11 cellular contexts compared by ENCODE assay signal in genomic region chr18:76445275-76445674, GRCh38. TPM values are rescaled to one million over a fixed set of nuclear protein-coding genes. Genes with fewer than 3 reads are reported as not detected.
A peak's percentile ranks its signal among the peaks of the same experiment; 100 is the strongest.
DNase-seq lines count a peak whose midpoint lies in the region; ATAC-seq and TF ChIP-seq lines count a peak whose summit lies in the region.
"Had no signal": no experiment of that assay in that cellular context is flagged by ENCODE, and none has a peak within 500 bp of the region (broad histone marks: within the 10 kb centered on the region; RNA-seq: fewer than 3 reads in every experiment).

No MANE protein-coding gene starts in this region.

- intact Hi-C loops in Calu3 (cut with micrococcal nuclease; ENCODE audit: unreplicated experiment) (no loop called here), sigmoid colon (cut with DNase I) (loop anchor here (2.0 kb wide), 1 partner anchor 48 kb away; no protein-coding TSS in a partner anchor), lower lobe of right lung (cut with DNase I) (no loop called here)

- H3K9me3 Mint-ChIP-seq in Calu3 (ENCODE audit: low read depth, unreplicated experiment): no peaks in the 10 kb centered on the region
- H3K9me3 Mint-ChIP-seq: activated naive CD8-positive, alpha-beta T cell treated with anti-CD3 and anti-CD28 coated beads, Interleukin-2, amount 10 ng/mL, durations not matched to agents 7 days and 5 days had no signal

- BruUV-seq in Calu3 (replicated peaks; lab: Mats Ljungman, UMichigan): no TSS peak

- H4K20me1 ChIP-seq in SK-N-SH (ENCODE audit: insufficient read depth): peaks cover 6% of the 10 kb centered on the region; the same call in 1 of the 2 replicates

- DNase-seq in Calu3 (peak; percentile 26), SK-N-SH (no peak), fibroblast of villous mesenchyme (ENCODE audit: low read depth) (peak; percentile 91), sigmoid colon (no peak), NCI-H69 (lab: John Stamatoyannopoulos, UW) (no peak), globus pallidus (ENCODE audit: low spot score) (no peak), lower lobe of right lung (no peak), GOT3 (lab: John Stamatoyannopoulos, UW) (no peak)
- DNase-seq: activated naive CD8-positive, alpha-beta T cell treated with anti-CD3 and anti-CD28 coated beads, Interleukin-2, amount 10 ng/mL, durations not matched to agents 7 days and 5 days; GDM1; hypothalamus had no signal

- H3K79me2 ChIP-seq in SK-N-SH (ENCODE audit: insufficient read depth): peaks cover 42% of the 10 kb centered on the region

- H3K4me1 ChIP-seq in SK-N-SH (ENCODE audit: control insufficient read depth in 1 of 2, insufficient read depth in 2 of 2, low read depth in 1 of 2, low read length in 1 of 2): peaks cover 14 to 48% of the 10 kb centered on the region in 2 experiments; a peak in 3 of 4 replicates
- H3K4me1 ChIP-seq in sigmoid colon: peaks cover 0 to 75% (median 60%) of the 10 kb centered on the region in 4 donors
- peaks cover 42% of the 10 kb centered on the region for H3K4me1 ChIP-seq in lower lobe of right lung

- H3K36me3 Mint-ChIP-seq in Calu3 (ENCODE audit: insufficient read depth, unreplicated experiment): peaks cover 11% of the 10 kb centered on the region

- no peak for TF ChIP-seq CTCF in Calu3 (IDR thresholded peaks at IDR 0.05; ENCODE audit: unreplicated experiment)
- TF ChIP-seq CTCF in SK-N-SH (IDR thresholded peaks at IDR 0.05): no peak
- no peak for TF ChIP-seq CTCF in fibroblast of villous mesenchyme (IDR thresholded peaks at IDR 0.05; ENCODE audit: insufficient read depth, low read depth, low read length)
- TF ChIP-seq CTCF in sigmoid colon (IDR thresholded peaks at IDR 0.05): no peak
- TF ChIP-seq CTCF in lower lobe of right lung (IDR thresholded peaks at IDR 0.05): no peak

- no peak overlapping the region for H2AFZ ChIP-seq in SK-N-SH (ENCODE audit: low read depth)

- POLR2A ChIA-PET in SK-N-SH (lab: Yijun Ruan, JAX): no interaction called here

- H3K27me3 Mint-ChIP-seq in Calu3 (ENCODE audit: unreplicated experiment): no peaks in the 10 kb centered on the region
- H3K27me3 Mint-ChIP-seq: activated naive CD8-positive, alpha-beta T cell treated with anti-CD3 and anti-CD28 coated beads, Interleukin-2, amount 10 ng/mL, durations not matched to agents 7 days and 5 days had no signal

- peaks cover 68% of the 10 kb centered on the region for H3K4me1 Mint-ChIP-seq in Calu3 (ENCODE audit: low read depth, unreplicated experiment)

- H3K27ac ChIP-seq in SK-N-SH (ENCODE audit: low read depth in 2 of 2, low read length in 1 of 2) (peak overlapping the region; percentile 31 to 52; a peak in 3 of 4 replicates), sigmoid colon (peak overlapping the region; percentile 45 to 89 (median 70)), lower lobe of right lung (no peak overlapping the region)

- no peaks in the 10 kb centered on the region for H3K9me3 ChIP-seq in SK-N-SH
- H3K9me3 ChIP-seq in sigmoid colon: no peaks in the 10 kb centered on the region
- H3K9me3 ChIP-seq in lower lobe of right lung: no peaks in the 10 kb centered on the region

- H3K27ac Mint-ChIP-seq in Calu3 (ENCODE audit: unreplicated experiment): no peak overlapping the region
- H3K27ac Mint-ChIP-seq: activated naive CD8-positive, alpha-beta T cell treated with anti-CD3 and anti-CD28 coated beads, Interleukin-2, amount 10 ng/mL, durations not matched to agents 7 days and 5 days had no signal

- peak overlapping the region; percentile 25 for H3K4me2 ChIP-seq in SK-N-SH

- H3F3A ChIP-seq in SK-N-SH (replicated peaks; ENCODE audit: insufficient read depth): peaks cover 5% of the 10 kb centered on the region

- peak overlapping the region; percentile 14 for H3K4me3 Mint-ChIP-seq in Calu3 (ENCODE audit: low read depth, unreplicated experiment)
- H3K4me3 Mint-ChIP-seq: activated naive CD8-positive, alpha-beta T cell treated with anti-CD3 and anti-CD28 coated beads, Interleukin-2, amount 10 ng/mL, durations not matched to agents 7 days and 5 days had no signal

- no peak overlapping the region for H3K4me3 ChIP-seq in SK-N-SH (ENCODE audit: low read depth in 2 of 2, low read length in 1 of 2)
- H3K4me3 ChIP-seq in fibroblast of villous mesenchyme (ENCODE audit: low read depth, low read length): no peak overlapping the region
- H3K4me3 ChIP-seq in sigmoid colon: no peak overlapping the region
- H3K4me3 ChIP-seq in lower lobe of right lung: no peak overlapping the region

- H3K36me3 ChIP-seq in SK-N-SH (replicated peaks in 1 of 2; ENCODE audit: control insufficient read depth in 1 of 2, insufficient read depth in 2 of 2, low read length in 1 of 2) (peaks cover 0 to 2% of the 10 kb centered on the region in 2 experiments), sigmoid colon (peaks cover 19 to 27% (median 24%) of the 10 kb centered on the region in 4 donors), lower lobe of right lung (peaks cover 25% of the 10 kb centered on the region)

- TF ChIP-seq EP300 in SK-N-SH (IDR thresholded peaks at IDR 0.05; ENCODE audit: borderline replicate concordance in 1 of 2, low read depth in 1 of 2, low read length in 1 of 2) (peak in 1 of 2 experiments; percentile 54; a peak in 2 of 4 replicates), sigmoid colon (IDR thresholded peaks at IDR 0.05) (no peak)

- no peak for TF ChIP-seq POLR2A in sigmoid colon (IDR thresholded peaks at IDR 0.05)

- no peak for ATAC-seq in lower lobe of right lung

- 24% methylated on average over 3 of the region's 3 CpGs for WGBS in SK-N-SH (ENCODE audit: low lambda C conversion rate)
- 47 to 61% methylated on average over 3 of the region's 3 CpGs for WGBS in sigmoid colon, 2 donors

- CTCF ChIA-PET in Calu3 (lab: Charles Lee) (interaction anchor here (0.7 kb wide), 1 partner anchor 56 kb away, joined by 4 read pairs; no protein-coding TSS in a partner anchor), SK-N-SH (lab: Yijun Ruan, JAX) (interaction anchor here (1.4 kb wide), 1 partner anchor 46 kb away, joined by 4 read pairs; no protein-coding TSS in a partner anchor)

- TF ChIP-seq RAD21 in SK-N-SH (IDR thresholded peaks at IDR 0.05; ENCODE audit: low read length): no peak

- H3K9ac ChIP-seq in SK-N-SH: peak overlapping the region; percentile 21; the same call in 1 of the 2 replicates

- H3K27me3 ChIP-seq in SK-N-SH (ENCODE audit: insufficient read depth) (no peaks in the 10 kb centered on the region), sigmoid colon (no peaks in the 10 kb centered on the region), lower lobe of right lung (ENCODE audit: low read depth) (no peaks in the 10 kb centered on the region)

- H3K9me2 ChIP-seq in SK-N-SH: no peaks in the 10 kb centered on the region

TF ChIP-seq in SK-N-SH, 30 proteins besides CTCF, POLR2A, EP300 and RAD21 (continues in another document):
- TF ChIP-seq NFIC (IDR thresholded peaks at IDR 0.05; ENCODE audit: borderline replicate concordance) (peak; percentile 40; the same call in 1 of the 2 replicates), SMC3 (IDR thresholded peaks at IDR 0.05; ENCODE audit: low read depth, low read length) (no peak), MXI1 (IDR thresholded peaks at IDR 0.05; ENCODE audit: low read depth, low read length) (no peak), GABPA (IDR thresholded peaks at IDR 0.05; ENCODE audit: low read depth) (no peak), MAX (IDR thresholded peaks at IDR 0.05; ENCODE audit: low read depth) (no peak), TAF1 (IDR thresholded peaks at IDR 0.05; ENCODE audit: borderline replicate concordance, low read depth, low read length) (no peak), YY1 (IDR thresholded peaks at IDR 0.05; ENCODE audit: low read depth) (no peak), PBX3 (IDR thresholded peaks at IDR 0.05) (peak; percentile 86), JUND (IDR thresholded peaks at IDR 0.05) (peak; percentile 76), IRF3 (IDR thresholded peaks at IDR 0.05; ENCODE audit: low read depth, low read length) (no peak), USF2 (IDR thresholded peaks at IDR 0.05; ENCODE audit: borderline replicate concordance, low read depth, low read length) (no peak), EZH2phosphoT487 (IDR thresholded peaks at IDR 0.05; ENCODE audit: borderline replicate concordance, low read depth) (no peak), TEAD4 (IDR thresholded peaks at IDR 0.05; ENCODE audit: borderline replicate concordance, insufficient read depth) (peak; percentile 39; the same call in 1 of the 2 replicates)

RNA-seq across cellular contexts. Expression of gene ZNF516, which starts 49.8 kb away (rescaled TPM):
- total RNA-seq in Calu3 (2022): 41.6 and 44.2 TPM in 2 replicates
- 3.4 and 4.4 TPM in 2 replicates for polyA plus RNA-seq in SK-N-SH (2012; rRNA removed)
- polyA plus RNA-seq in SK-N-SH (2012; cell fraction: cytosol; rRNA removed): 2.8 and 2.9 TPM in 2 replicates
- polyA plus RNA-seq in SK-N-SH (2012; cell fraction: nucleus; rRNA removed): 10.3 and 10.8 TPM in 2 replicates
- total RNA-seq in fibroblast of villous mesenchyme: 50.6 and 53.1 TPM in 2 replicates
- total RNA-seq in sigmoid colon: 10 to 100 TPM; 24.3 to 29.9 (median 26.9) TPM
- polyA plus RNA-seq in sigmoid colon: 1 to 10 TPM; 2.1 to 6.1 (median 2.4) TPM
- 28.8 TPM for total RNA-seq in lower lobe of right lung

Comparison
In these comparisons a context has a peak if more than half of its experiments do, and no peak if none do; other contexts are left out.
1. DNase-seq: peak in Calu3 (single experiment) and fibroblast of villous mesenchyme (single experiment); none in SK-N-SH (single experiment), sigmoid colon (single experiment), NCI-H69 (single experiment), globus pallidus (single experiment), lower lobe of right lung (single experiment) and GOT3 (single experiment).